In the genomic region with DNA sequence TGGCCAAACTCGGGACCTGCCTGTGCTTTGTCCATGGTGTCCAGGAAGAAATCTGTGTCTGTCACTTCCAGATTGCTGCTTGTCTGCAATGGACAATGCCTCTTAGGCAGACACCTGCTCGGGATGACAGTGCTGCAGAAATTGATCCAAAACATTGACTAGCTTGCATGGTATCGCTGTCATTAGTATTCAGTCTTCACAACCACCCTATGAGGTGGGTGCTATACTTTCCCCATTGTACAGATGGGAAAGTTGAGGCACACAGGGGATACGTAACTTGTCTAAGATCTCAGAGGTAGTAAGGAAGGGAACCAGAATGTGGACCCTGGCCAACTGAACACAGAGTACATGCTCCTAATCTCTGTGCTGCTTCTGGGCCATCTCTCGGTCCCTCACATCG, we compare ENCODE assay signal across 12 cellular contexts.
A peak's percentile ranks its signal among the peaks of the same experiment; 100 is the strongest.
DNase-seq lines count a peak whose midpoint lies in the region; ATAC-seq and TF ChIP-seq lines count a peak whose summit lies in the region.
"Had no signal": no experiment of that assay in that cellular context is flagged by ENCODE, and none has a peak within 500 bp of the region (broad histone marks: within the 10 kb centered on the region; RNA-seq: fewer than 3 reads in every experiment).

No MANE protein-coding gene starts in this region.

- peaks cover 92% of the 10 kb centered on the region for H3K4me1 ChIP-seq in PC-9 (replicated peaks; ENCODE audit: insufficient read depth)
- H3K4me1 ChIP-seq in gastroesophageal sphincter = peaks cover 26 to 96% (median 42%) of the 10 kb centered on the region in 3 donors
- peaks cover 0 to 80% (median 76%) of the 10 kb centered on the region in 4 donors for H3K4me1 ChIP-seq in sigmoid colon

- peaks cover 78% of the 10 kb centered on the region for H3F3A ChIP-seq in PC-9 (ENCODE audit: insufficient read depth, low read depth)

- BruUV-seq in PC-9 (replicated peaks; lab: Mats Ljungman, UMichigan) = no TSS peak

- intact Hi-C loops in PC-9 (cut with micrococcal nuclease; ENCODE audit: unreplicated experiment) = loop anchor here (2.0 to 5.0 kb wide), 2 partner anchors 72 to 165 kb away; no protein-coding TSS in a partner anchor
- intact Hi-C loops in sigmoid colon (cut with DNase I) = loop anchor here (2.0 to 5.0 kb wide), 4 partner anchors 63 to 139 kb away; a partner anchor contains a TSS

- CTCF ChIA-PET in PC-9 (lab: Charles Lee) = no interaction called here

- peaks cover 7% of the 10 kb centered on the region; the same call in 1 of the 2 replicates for H3K79me2 ChIP-seq in PC-9 (ENCODE audit: low read depth)

- ATAC-seq in gastroesophageal sphincter (no peak), HG03432 (IDR thresholded peaks at IDR 0.05; ENCODE audit: unreplicated experiment) (no peak)

- H3K4me3 ChIP-seq in PC-9 (peak overlapping the region; percentile 29; the same call in 1 of the 2 replicates), gastroesophageal sphincter (no peak overlapping the region), sigmoid colon (no peak overlapping the region), WERI-Rb-1 (ENCODE audit: low read depth, low read length) (no peak overlapping the region)

- H3K27me3 ChIP-seq in PC-9 (ENCODE audit: insufficient read depth, low read depth) (no peaks in the 10 kb centered on the region), gastroesophageal sphincter (no peaks in the 10 kb centered on the region), sigmoid colon (no peaks in the 10 kb centered on the region), WERI-Rb-1 (ENCODE audit: insufficient read depth, low read depth, severe bottlenecking) (no peaks in the 10 kb centered on the region)

- H3K36me3 ChIP-seq in PC-9 (ENCODE audit: low read depth) = peaks cover 3% of the 10 kb centered on the region; the same call in 1 of the 2 replicates
- H3K36me3 ChIP-seq in gastroesophageal sphincter = no peaks in the 10 kb centered on the region
- H3K36me3 ChIP-seq in sigmoid colon = no peaks in the 10 kb centered on the region
- no peaks in the 10 kb centered on the region for H3K36me3 ChIP-seq in WERI-Rb-1

- POLR2A ChIA-PET in PC-9 (lab: Charles Lee; ENCODE audit: unreplicated experiment) = no interaction called here

- no peak overlapping the region for H2AFZ ChIP-seq in PC-9

- peak overlapping the region; percentile 83 for H3K4me2 ChIP-seq in PC-9

- H3K9me3 ChIP-seq in PC-9 (ENCODE audit: insufficient read depth, low read depth) (0 out of 2 replicates have a peak, but pooled peaks cover 3% of the 10 kb centered on the region), gastroesophageal sphincter (no peaks in the 10 kb centered on the region), sigmoid colon (no peaks in the 10 kb centered on the region), WERI-Rb-1 (ENCODE audit: severe bottlenecking) (no peaks in the 10 kb centered on the region)

- no peaks in the 10 kb centered on the region for H4K20me1 ChIP-seq in PC-9 (ENCODE audit: insufficient read depth)

- H3K9me2 ChIP-seq in PC-9 (ENCODE audit: insufficient read depth) = no peaks in the 10 kb centered on the region

- TF ChIP-seq POLR2A in gastroesophageal sphincter (IDR thresholded peaks at IDR 0.05) = no peak
- TF ChIP-seq POLR2A in sigmoid colon (IDR thresholded peaks at IDR 0.05) = no peak

- H3K27ac ChIP-seq in C4-2B (peak overlapping the region; percentile 74), PC-9 (peak overlapping the region; percentile 96), gastroesophageal sphincter (peak overlapping the region; percentile 72 to 92 (median 86)), sigmoid colon (peak overlapping the region; percentile 80 to 90 (median 85)), WERI-Rb-1 (no peak overlapping the region)

- TF ChIP-seq CTCF in C4-2B (conservative IDR thresholded peaks at IDR 0.05) (no peak), PC-9 (conservative IDR thresholded peaks at IDR 0.05) (no peak), gastroesophageal sphincter (IDR thresholded peaks at IDR 0.05) (no peak), sigmoid colon (IDR thresholded peaks at IDR 0.05) (no peak), WERI-Rb-1 (IDR thresholded peaks at IDR 0.05; ENCODE audit: low read depth, low read length) (no peak)

- no peak for DNase-seq in PC-9
- no peak for DNase-seq in sigmoid colon
- DNase-seq in NCI-H774 (lab: John Stamatoyannopoulos, UW) = no peak
- DNase-seq in WERI-Rb-1 = no peak
- no peak for DNase-seq in AG08395 (ENCODE audit: low spot score)
- DNase-seq: cerebellar nuclear complex, islet precursor cell, NCI-H2081, trophoblast cell had no signal

- WGBS in gastroesophageal sphincter (ENCODE audit: low coverage in 1 of 2), 2 donors = 48 to 82% methylated on average over 2 to 4 of the region's 6 CpGs
- 81 to 93% methylated on average over 6 of the region's 6 CpGs for WGBS in sigmoid colon, 2 donors

- TF ChIP-seq EP300 in gastroesophageal sphincter (IDR thresholded peaks at IDR 0.05) (no peak), sigmoid colon (IDR thresholded peaks at IDR 0.05) (no peak)
